ENCODE assay signal across 11 cellular contexts in the genomic region with DNA sequence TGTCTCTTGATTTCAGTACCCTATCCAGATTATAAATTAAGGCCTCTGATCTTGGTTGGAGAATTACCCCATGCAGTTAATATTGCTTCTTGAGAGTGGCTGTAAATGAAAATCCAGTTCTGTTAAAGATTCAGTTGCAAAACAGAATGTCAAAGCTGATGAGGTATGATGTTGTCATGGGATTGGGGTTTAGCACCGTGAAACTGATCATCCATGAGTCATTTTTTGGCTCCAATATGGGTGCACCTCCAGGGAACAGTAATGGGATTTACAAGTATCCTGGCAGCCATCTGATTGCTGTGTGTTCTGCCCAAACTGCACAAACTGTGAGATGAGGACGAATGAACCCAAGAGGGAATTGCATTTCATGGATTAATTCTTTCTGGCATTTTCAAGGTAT.
DNase-seq lines count a peak whose midpoint lies in the region; ATAC-seq and TF ChIP-seq lines count a peak whose summit lies in the region.
"Had no signal": no experiment of that assay in that cellular context is flagged by ENCODE, and none has a peak within 500 bp of the region (broad histone marks: within the 10 kb centered on the region; RNA-seq: fewer than 3 reads in every experiment).

No MANE protein-coding gene starts in this region.

- no peaks in the 10 kb centered on the region for H3K27me3 ChIP-seq in body of pancreas
- no peaks in the 10 kb centered on the region for H3K27me3 ChIP-seq in right atrium auricular region
- no peaks in the 10 kb centered on the region for H3K27me3 ChIP-seq in uterus
- H3K27me3 ChIP-seq: neutrophil, SJSA1 had no signal

- ATAC-seq in body of pancreas (peak; percentile 55), HG02588 (IDR thresholded peaks at IDR 0.05; ENCODE audit: unreplicated experiment) (no peak)

- 14 to 23% methylated on average over 2 of the region's 2 CpGs for WGBS in body of pancreas, 2 donors

- no peaks in the 10 kb centered on the region for H3K9me3 ChIP-seq in body of pancreas
- H3K9me3 ChIP-seq in right atrium auricular region: no peaks in the 10 kb centered on the region
- no peaks in the 10 kb centered on the region for H3K9me3 ChIP-seq in uterus
- H3K9me3 ChIP-seq: neutrophil, SJSA1 had no signal

- DNase-seq in HPDE6-E6E7 (ENCODE audit: extremely low spot score): peak; percentile 39
- peak in 2 of 4 donors; percentile 26 to 36 for DNase-seq in body of pancreas
- peak; percentile 87 for DNase-seq in right atrium auricular region (ENCODE audit: low spot score)
- DNase-seq in uterus: peak; percentile 53 to 65
- no peak for DNase-seq in DMS153 (lab: John Stamatoyannopoulos, UW)
- no peak for DNase-seq in activated CD8-positive, alpha-beta memory T cell treated with anti-CD3 and anti-CD28 coated beads, Interleukin-2, amount 50 U/mL, for 4 hours
- DNase-seq: cerebellar nuclear complex, NCI-H2029 treated with DMSO at 0.1 percent for 48 hours had no signal

- TF ChIP-seq POLR2A in body of pancreas (IDR thresholded peaks at IDR 0.05) (no peak), uterus (IDR thresholded peaks at IDR 0.05) (no peak)

- H3K4me1 ChIP-seq in body of pancreas (peaks cover 42% of the 10 kb centered on the region), right atrium auricular region (peaks cover 0 to 22% of the 10 kb centered on the region in 2 donors), uterus (peaks cover 0 to 16% of the 10 kb centered on the region in 2 donors)

- H3K4me3 ChIP-seq in body of pancreas (no peak overlapping the region), right atrium auricular region (no peak overlapping the region), uterus (no peak overlapping the region)
- H3K4me3 ChIP-seq: SJSA1 had no signal

- intact Hi-C loops in body of pancreas (cut with DNase I) (no loop called here), uterus (cut with DNase I; ENCODE audit: low total_unique reads) (no loop called here)

- TF ChIP-seq CTCF in body of pancreas (IDR thresholded peaks at IDR 0.05): no peak
- no peak for TF ChIP-seq CTCF in right atrium auricular region (IDR thresholded peaks at IDR 0.05)
- no peak for TF ChIP-seq CTCF in uterus (IDR thresholded peaks at IDR 0.05)

- H3K36me3 ChIP-seq in body of pancreas (replicated peaks in 1 of 2; ENCODE audit: insufficient read depth in 1 of 2, low read depth in 2 of 2) (no peaks in the 10 kb centered on the region), right atrium auricular region (no peaks in the 10 kb centered on the region), uterus (no peaks in the 10 kb centered on the region)
- H3K36me3 ChIP-seq: neutrophil, SJSA1 had no signal

- H3K27ac ChIP-seq in body of pancreas (peak overlapping the region in 2 of 4 donors; percentile 23 to 47), right atrium auricular region (peak overlapping the region; percentile 50 to 71), uterus (peak overlapping the region; percentile 77 to 79)
- H3K27ac ChIP-seq: neutrophil, SJSA1 had no signal

Comparison
In these comparisons a context has a peak if more than half of its experiments do, and no peak if none do; other contexts are left out.
1. DNase-seq: peak in HPDE6-E6E7 (single experiment), right atrium auricular region (single experiment) and uterus (2 of 2); none in DMS153 (single experiment) and activated CD8-positive, alpha-beta memory T cell treated with anti-CD3 and anti-CD28 coated beads, Interleukin-2, amount 50 U/mL, for 4 hours (single experiment).